In genomic region chr12:66403746-66404145, GRCh38 we compare ENCODE assay signal across 13 cellular contexts.
A peak's percentile ranks its signal among the peaks of the same experiment; 100 is the strongest.
DNase-seq lines count a peak whose midpoint lies in the region; ATAC-seq and TF ChIP-seq lines count a peak whose summit lies in the region.
"Had no signal": no experiment of that assay in that cellular context is flagged by ENCODE, and none has a peak within 500 bp of the region (broad histone marks: within the 10 kb centered on the region; RNA-seq: fewer than 3 reads in every experiment).

No MANE protein-coding gene starts in this region.

- H3K4me3 ChIP-seq in GM12865 (ENCODE audit: low read depth, low read length) (no peak overlapping the region), KMS-11 (IDR thresholded peaks at IDR 0.05; ENCODE audit: insufficient read depth, low read depth, low read length) (no peak overlapping the region)
- H3K4me3 ChIP-seq: SK-N-MC had no signal

- peaks cover 2 to 3% of the 10 kb centered on the region in 2 donors for H3K36me3 Mint-ChIP-seq in CD14-positive monocyte
- H3K36me3 Mint-ChIP-seq: activated naive CD4-positive, alpha-beta T cell treated with anti-CD3 and anti-CD28 coated beads, Interleukin-2, amount 50 U/mL, for 24 hours had no signal

- no peak overlapping the region for H2AFZ ChIP-seq in KMS-11 (ENCODE audit: low read depth)

- H3K9me3 Mint-ChIP-seq in CD14-positive monocyte, result peaks cover 0 to 2% (median 0%) of the 10 kb centered on the region in 7 donors
- H3K9me3 Mint-ChIP-seq: activated CD4-positive, alpha-beta T cell treated with anti-CD3 and anti-CD28 coated beads, Interleukin-2, amount 10 ng/mL, durations not matched to agents 24 days and 14 days; activated naive CD4-positive, alpha-beta T cell treated with anti-CD3 and anti-CD28 coated beads, Interleukin-2, amount 50 U/mL, for 24 hours; stimulated activated naive CD8-positive, alpha-beta T cell treated with anti-CD3 and anti-CD28 coated beads, Interleukin-15, amount 100 ng/mL, for 72 hours had no signal

- H3K27ac Mint-ChIP-seq in CD14-positive monocyte, result peak overlapping the region in 1 of 7 donors; percentile 20
- H3K27ac Mint-ChIP-seq: activated CD4-positive, alpha-beta T cell treated with anti-CD3 and anti-CD28 coated beads, Interleukin-2, amount 10 ng/mL, durations not matched to agents 24 days and 14 days; activated naive CD4-positive, alpha-beta T cell treated with anti-CD3 and anti-CD28 coated beads, Interleukin-2, amount 50 U/mL, for 24 hours; stimulated activated naive CD8-positive, alpha-beta T cell treated with anti-CD3 and anti-CD28 coated beads, Interleukin-15, amount 100 ng/mL, for 72 hours had no signal

- TF ChIP-seq CTCF in GM12865 (IDR thresholded peaks at IDR 0.05; ENCODE audit: insufficient read depth, low read depth, low read length, missing control alignments) (no peak), KMS-11 (conservative IDR thresholded peaks at IDR 0.05; ENCODE audit: low read depth, low read length) (no peak), CD14-positive monocyte (IDR thresholded peaks at IDR 0.05) (no peak)

- no peaks in the 10 kb centered on the region for H3K36me3 ChIP-seq in KMS-11 (ENCODE audit: insufficient read depth)

- peaks cover 0 to 2% (median 0%) of the 10 kb centered on the region in 3 donors for H3K27me3 Mint-ChIP-seq in CD14-positive monocyte (ENCODE audit: low read depth in 3 of 3)
- H3K27me3 Mint-ChIP-seq: activated naive CD4-positive, alpha-beta T cell treated with anti-CD3 and anti-CD28 coated beads, Interleukin-2, amount 50 U/mL, for 24 hours had no signal

- peaks cover 36% of the 10 kb centered on the region for H3K4me1 ChIP-seq in KMS-11 (ENCODE audit: low read depth, poor library complexity, severe bottlenecking)

- no peaks in the 10 kb centered on the region for H4K20me1 ChIP-seq in KMS-11 (ENCODE audit: insufficient read depth)

- peaks cover 38% of the 10 kb centered on the region for H3K4me1 Mint-ChIP-seq in CD14-positive monocyte
- H3K4me1 Mint-ChIP-seq: activated naive CD4-positive, alpha-beta T cell treated with anti-CD3 and anti-CD28 coated beads, Interleukin-2, amount 50 U/mL, for 24 hours; stimulated activated naive CD8-positive, alpha-beta T cell treated with anti-CD3 and anti-CD28 coated beads, Interleukin-15, amount 100 ng/mL, for 72 hours had no signal

- H3K27ac ChIP-seq in KMS-11, result peak overlapping the region; percentile 8; the same call in 1 of the 2 replicates
- H3K27ac ChIP-seq: C4-2B, SK-N-MC had no signal

- ATAC-seq in GM19463 (IDR thresholded peaks at IDR 0.05; ENCODE audit: unreplicated experiment) (peak; percentile 73), HG03457 (IDR thresholded peaks at IDR 0.05; ENCODE audit: unreplicated experiment) (no peak)
- ATAC-seq: stimulated activated naive CD8-positive, alpha-beta T cell treated with anti-CD3 and anti-CD28 coated beads, Interleukin-15, amount 100 ng/mL, for 72 hours had no signal

- no peak overlapping the region; the same call in 1 of the 2 replicates for H3K9ac ChIP-seq in KMS-11

- intact Hi-C loops in CD14-positive monocyte (cut with micrococcal nuclease), result loop anchor here in 1 of 2 donors (10.0 kb wide), 1 partner anchor 259 kb away; no protein-coding TSS in a partner anchor

- no peaks in the 10 kb centered on the region for H3K79me2 ChIP-seq in KMS-11 (ENCODE audit: insufficient read depth, low read depth)

- H3K27me3 ChIP-seq in KMS-11 (ENCODE audit: insufficient read depth, low read depth), result no peaks in the 10 kb centered on the region

- H3K4me3 Mint-ChIP-seq in CD14-positive monocyte, result no peak overlapping the region
- H3K4me3 Mint-ChIP-seq: activated CD4-positive, alpha-beta T cell treated with anti-CD3 and anti-CD28 coated beads, Interleukin-2, amount 10 ng/mL, durations not matched to agents 24 days and 14 days; activated naive CD4-positive, alpha-beta T cell treated with anti-CD3 and anti-CD28 coated beads, Interleukin-2, amount 50 U/mL, for 24 hours; stimulated activated naive CD8-positive, alpha-beta T cell treated with anti-CD3 and anti-CD28 coated beads, Interleukin-15, amount 100 ng/mL, for 72 hours had no signal

- DNase-seq in GM12865 (ENCODE audit: low read depth) (peak; percentile 42), RPMI8226 (peak; percentile 63), NCI-H2107 treated with DMSO at 0.1 percent for 48 hours (lab: John Stamatoyannopoulos, UW; ENCODE audit: unreplicated experiment) (no peak), CD14-positive monocyte (ENCODE audit: low spot score) (no peak), middle frontal gyrus (ENCODE audit: extremely low spot score, low spot score) (no peak)
- DNase-seq: activated CD4-positive, alpha-beta T cell treated with anti-CD3 and anti-CD28 coated beads, Interleukin-2, amount 10 ng/mL, durations not matched to agents 24 days and 14 days; stimulated activated naive CD8-positive, alpha-beta T cell treated with anti-CD3 and anti-CD28 coated beads, Interleukin-15, amount 100 ng/mL, for 72 hours had no signal

- H3K4me2 ChIP-seq in KMS-11, result peak overlapping the region; percentile 40

Comparison
In these comparisons a context has a peak if more than half of its experiments do, and no peak if none do; other contexts are left out.
1. DNase-seq: peak in GM12865 (single experiment) and RPMI8226 (single experiment); none in NCI-H2107 treated with DMSO at 0.1 percent for 48 hours (single experiment), CD14-positive monocyte (single experiment) and middle frontal gyrus (single experiment).